In genomic region chr2:85106489-85107180, GRCh38 we compare ENCODE assay signal across 18 cellular contexts. TPM values are rescaled to one million over a fixed set of nuclear protein-coding genes. Genes with fewer than 3 reads are reported as not detected.
DNase-seq lines count a peak whose midpoint lies in the region; ATAC-seq and TF ChIP-seq lines count a peak whose summit lies in the region.
"Had no signal": no experiment of that assay in that cellular context is flagged by ENCODE, and none has a peak within 500 bp of the region (broad histone marks: within the 10 kb centered on the region; RNA-seq: fewer than 3 reads in every experiment).

No MANE protein-coding gene starts in this region.

- no peaks in the 10 kb centered on the region for H3K79me2 ChIP-seq in fibroblast of lung (ENCODE audit: control insufficient read depth, insufficient read depth, low read length)

- H3K9me3 ChIP-seq in fibroblast of lung (ENCODE audit: control insufficient read depth, insufficient read depth, low read depth, low read length) = no peaks in the 10 kb centered on the region
- H3K9me3 ChIP-seq: ovary, Peyer's patch, tibial artery had no signal

- no peak overlapping the region for H3K27ac Mint-ChIP-seq in progenitor cell of endocrine pancreas
- H3K27ac Mint-ChIP-seq: activated T-helper 2 cell treated with anti-CD3 and anti-CD28 coated beads, Interferon-gamma antibody, Interleukin-2, Interleukin-4, amounts not matched to agents 10 μg/mL and 5 μg/mL and 100 μg/mL, durations not matched to agents 14 hours and 24 hours and 36 hours; T-helper 1 cell treated with Interleukin-12 subunit alpha and Interleukin-12 subunit beta and Interleukin-4 antibody, amounts not matched to agents 30 μg/mL and 1 μg/mL, for 36 hours had no signal

- H3K27ac ChIP-seq in fibroblast of lung (ENCODE audit: insufficient read depth, low read length) = no peak overlapping the region
- H3K27ac ChIP-seq: ovary, Peyer's patch, skin epidermis, tibial artery had no signal

- DNase-seq in SIG-M5 treated with dmso at 0.1 percent for 504 hours (lab: John Stamatoyannopoulos, UW; ENCODE audit: unreplicated experiment) = peak; percentile 7
- no peak for DNase-seq in SIG-M5 (lab: John Stamatoyannopoulos, UW)
- peak; percentile 31 for DNase-seq in SK-N-DZ (ENCODE audit: low spot score)
- DNase-seq in fibroblast of lung (ENCODE audit: low read depth in 2 of 2) = peak; percentile 79 to 80
- DNase-seq in progenitor cell of endocrine pancreas (ENCODE audit: low spot score, unreplicated experiment) = no peak
- DNase-seq in cerebellar nuclear complex (lab: John Stamatoyannopoulos, UW) = no peak
- DNase-seq in GDM1 (lab: John Stamatoyannopoulos, UW) = no peak
- DNase-seq: amygdala, hypothalamus, NCI-H510A treated with DMSO at 0.1 percent for 48 hours, ovary, Peyer's patch, tibial artery had no signal

- no peaks in the 10 kb centered on the region for H3K4me1 ChIP-seq in fibroblast of lung (ENCODE audit: control insufficient read depth, extremely low read depth, insufficient read depth, low read length)
- H3K4me1 ChIP-seq: Peyer's patch, tibial artery had no signal

- H3K4me2 ChIP-seq in fibroblast of lung (ENCODE audit: extremely low read depth, insufficient read depth, low read length) = no peak overlapping the region

- TF ChIP-seq CTCF in fibroblast of lung (conservative IDR thresholded peaks at IDR 0.05 in 1 of 2, IDR thresholded peaks at IDR 0.05 in 1 of 2; ENCODE audit: low read depth in 1 of 2, low read length in 2 of 2) = no peak
- no peak for TF ChIP-seq CTCF in progenitor cell of endocrine pancreas (IDR thresholded peaks at IDR 0.05; ENCODE audit: unreplicated experiment)

- H3K27me3 Mint-ChIP-seq in progenitor cell of endocrine pancreas = no peaks in the 10 kb centered on the region

- no peak overlapping the region for H3K9ac ChIP-seq in fibroblast of lung (ENCODE audit: insufficient read depth, low read length)

- peaks cover 4% of the 10 kb centered on the region for H3K9me3 Mint-ChIP-seq in progenitor cell of endocrine pancreas (ENCODE audit: low read depth)
- H3K9me3 Mint-ChIP-seq: activated T-helper 2 cell treated with anti-CD3 and anti-CD28 coated beads, Interferon-gamma antibody, Interleukin-2, Interleukin-4, amounts not matched to agents 10 μg/mL and 5 μg/mL and 100 μg/mL, durations not matched to agents 14 hours and 24 hours and 36 hours; T-helper 1 cell treated with Interleukin-12 subunit alpha and Interleukin-12 subunit beta and Interleukin-4 antibody, amounts not matched to agents 30 μg/mL and 1 μg/mL, for 36 hours had no signal

- H3K36me3 ChIP-seq in fibroblast of lung (ENCODE audit: control insufficient read depth, insufficient read depth, low read length) = no peaks in the 10 kb centered on the region
- H3K36me3 ChIP-seq: ovary, Peyer's patch, tibial artery had no signal

- no peaks in the 10 kb centered on the region for H4K20me1 ChIP-seq in fibroblast of lung (ENCODE audit: control insufficient read depth, extremely low read depth, insufficient read depth, low read length)

- H2AFZ ChIP-seq in fibroblast of lung (ENCODE audit: low read length) = no peak overlapping the region

- H3K4me3 ChIP-seq in fibroblast of lung (replicated peaks in 1 of 4; ENCODE audit: control extremely low read depth in 1 of 4, insufficient read depth in 1 of 4, low read depth in 3 of 4, low read length in 4 of 4) = no peak overlapping the region
- H3K4me3 ChIP-seq: ovary, Peyer's patch, skin epidermis, tibial artery had no signal

- no peaks in the 10 kb centered on the region for H3K27me3 ChIP-seq in fibroblast of lung (ENCODE audit: control insufficient read depth, insufficient read depth, low read length)
- H3K27me3 ChIP-seq: ovary, Peyer's patch had no signal

- no peak overlapping the region for H3K4me3 Mint-ChIP-seq in progenitor cell of endocrine pancreas (ENCODE audit: low read depth)
- H3K4me3 Mint-ChIP-seq: T-helper 1 cell treated with Interleukin-12 subunit alpha and Interleukin-12 subunit beta and Interleukin-4 antibody, amounts not matched to agents 30 μg/mL and 1 μg/mL, for 36 hours had no signal

- no peaks in the 10 kb centered on the region for H3K36me3 Mint-ChIP-seq in progenitor cell of endocrine pancreas (ENCODE audit: insufficient read depth)

- no peaks in the 10 kb centered on the region for H3K4me1 Mint-ChIP-seq in progenitor cell of endocrine pancreas (ENCODE audit: low read depth)

- no peak for ATAC-seq in HG03432 (IDR thresholded peaks at IDR 0.05; ENCODE audit: unreplicated experiment)
- ATAC-seq: left lobe of liver had no signal

RNA-seq across cellular contexts. Expression of gene TCF7L1, which starts 26.6 kb away (rescaled TPM):
- 0.27 TPM in 1 of 2 replicates, not detected in the other for polyA plus RNA-seq in SK-N-DZ (2014; cell fraction: cytosol; rRNA removed)
- polyA plus RNA-seq in SK-N-DZ (2014; cell fraction: nucleus; rRNA removed) = 0.40 TPM in 1 of 2 replicates, not detected in the other
- total RNA-seq in fibroblast of lung (0.51 and 0.83 TPM in 2 replicates), progenitor cell of endocrine pancreas (57.2 and 62.7 TPM in 2 replicates)
- polyA plus RNA-seq in fibroblast of lung = 1.5 and 1.9 TPM in 2 replicates
- polyA plus RNA-seq in fibroblast of lung (2012) = 8.0 and 10.2 TPM in 2 replicates
- 6.6 and 9.9 TPM in 2 replicates for polyA minus RNA-seq in fibroblast of lung (ENCODE audit: low replicate concordance)

Comparison
In these comparisons a context has a peak if more than half of its experiments do, and no peak if none do; other contexts are left out.
1. DNase-seq: peak in SIG-M5 treated with dmso at 0.1 percent for 504 hours (single experiment), SK-N-DZ (single experiment) and fibroblast of lung (2 of 2); none in SIG-M5 (single experiment), progenitor cell of endocrine pancreas (single experiment), cerebellar nuclear complex (0 of 2) and GDM1 (single experiment).
2. RNA of gene TCF7L1, which starts 26.6 kb away (total RNA-seq): 57.2 to 62.7 TPM in progenitor cell of endocrine pancreas; 0.51 to 0.83 TPM in fibroblast of lung; every median in the first group is over 10 times any median in the second.